Comparison of ENCODE assay signal across 16 cellular contexts in the genomic region with DNA sequence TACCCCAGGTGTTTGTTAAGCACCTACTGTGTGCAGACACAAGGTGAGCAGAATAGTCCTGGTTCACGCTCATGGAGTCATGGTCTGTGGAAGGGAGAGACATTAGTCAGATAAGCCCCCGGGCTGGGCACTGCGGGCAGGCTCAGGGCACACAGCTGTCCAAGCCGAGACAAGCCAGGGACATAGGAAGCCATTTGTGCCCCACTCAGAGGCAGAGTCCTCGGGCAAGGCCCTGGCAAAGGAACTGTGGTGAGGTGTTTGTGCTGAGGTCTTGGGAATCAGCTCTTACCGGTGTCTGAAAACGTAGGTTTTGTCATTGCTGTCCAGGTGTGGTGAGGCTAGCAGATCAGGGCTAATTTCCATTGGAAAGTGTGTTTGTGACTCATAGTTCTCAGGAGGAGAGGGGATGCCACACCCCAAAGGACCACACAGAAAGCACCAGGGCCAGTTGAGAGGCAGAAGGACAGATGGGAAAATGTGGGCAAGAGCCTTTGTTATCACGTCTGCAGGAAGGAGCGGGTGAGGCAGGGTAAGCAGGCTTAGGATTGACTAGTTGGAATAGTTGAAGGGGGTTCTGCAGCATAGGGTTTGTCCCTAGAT. TPM values are rescaled to one million over a fixed set of nuclear protein-coding genes. Genes with fewer than 3 reads are reported as not detected.
DNase-seq lines count a peak whose midpoint lies in the region; TF ChIP-seq lines count a peak whose summit lies in the region.
"Had no signal": no experiment of that assay in that cellular context is flagged by ENCODE, and none has a peak within 500 bp of the region (broad histone marks: within the 10 kb centered on the region; RNA-seq: fewer than 3 reads in every experiment).

No MANE protein-coding gene starts in this region.

- no CpG with 5 or more reads among the region's 9 CpGs for WGBS in neuronal stem cell (ENCODE audit: extremely low coverage in 2 of 2, insufficient read length in 2 of 2, insufficient replicate concordance in 1 of 2), 2 donors
- 87% methylated on average over 7 of the region's 9 CpGs for WGBS in esophagus muscularis mucosa

- H3K36me3 ChIP-seq in PC-9 (ENCODE audit: low read depth) = no peaks in the 10 kb centered on the region
- H3K36me3 ChIP-seq in neuronal stem cell (replicated peaks in 1 of 2; ENCODE audit: control insufficient read depth in 2 of 2, insufficient read depth in 2 of 2, low read length in 2 of 2) = no peaks in the 10 kb centered on the region
- H3K36me3 ChIP-seq in esophagus muscularis mucosa = no peaks in the 10 kb centered on the region
- H3K36me3 ChIP-seq: BE2C, HAP-1 had no signal

- intact Hi-C loops in PC-9 (cut with micrococcal nuclease; ENCODE audit: unreplicated experiment) (no loop called here), esophagus muscularis mucosa (cut with DNase I) (no loop called here)

- H2BK12ac ChIP-seq in neuronal stem cell (ENCODE audit: low read length) = no peak overlapping the region

- peaks cover 3% of the 10 kb centered on the region for H3K79me1 ChIP-seq in neuronal stem cell (ENCODE audit: low read depth, low read length)

- BruUV-seq in PC-9 (replicated peaks; lab: Mats Ljungman, UMichigan) = no TSS peak

- TF ChIP-seq CTCF in PC-9 (conservative IDR thresholded peaks at IDR 0.05) (no peak), epithelial cell of esophagus (IDR thresholded peaks at IDR 0.05; ENCODE audit: insufficient read depth, low read depth, low read length, missing control alignments) (no peak), osteocyte (IDR thresholded peaks at IDR 0.05) (no peak), esophagus muscularis mucosa (IDR thresholded peaks at IDR 0.05) (no peak)

- H3F3A ChIP-seq in PC-9 (ENCODE audit: insufficient read depth, low read depth) = no peaks in the 10 kb centered on the region

- no peaks in the 10 kb centered on the region; the same call in 1 of the 2 replicates for H4K20me1 ChIP-seq in PC-9 (ENCODE audit: insufficient read depth)

- no peaks in the 10 kb centered on the region for H3K4me1 Mint-ChIP-seq in osteocyte (ENCODE audit: unreplicated experiment)

- no peak overlapping the region for H2AK5ac ChIP-seq in neuronal stem cell (ENCODE audit: low read depth, low read length)

- H3K4me3 Mint-ChIP-seq in osteocyte (ENCODE audit: unreplicated experiment) = no peak overlapping the region
- H3K4me3 Mint-ChIP-seq: CD4-positive, alpha-beta T cell had no signal

- H2BK5ac ChIP-seq in neuronal stem cell (ENCODE audit: low read length) = no peak overlapping the region

- H3K4me1 ChIP-seq in PC-9 (replicated peaks; ENCODE audit: insufficient read depth) (no peaks in the 10 kb centered on the region), neuronal stem cell (ENCODE audit: control insufficient read depth in 2 of 2, insufficient read depth in 1 of 2, low read depth in 1 of 2, low read length in 2 of 2) (peaks cover 0 to 3% of the 10 kb centered on the region in 2 donors), esophagus muscularis mucosa (peaks cover 11 to 19% (median 14%) of the 10 kb centered on the region in 4 donors)
- H3K4me1 ChIP-seq: HAP-1 had no signal

- CTCF ChIA-PET in PC-9 (lab: Charles Lee) = no interaction called here

- H3K9me3 ChIP-seq in PC-9 (ENCODE audit: insufficient read depth, low read depth) (no peaks in the 10 kb centered on the region), neuronal stem cell (replicated peaks in 1 of 2; ENCODE audit: control insufficient read depth in 2 of 2, insufficient read depth in 1 of 2, low read depth in 1 of 2, low read length in 2 of 2) (no peaks in the 10 kb centered on the region), esophagus muscularis mucosa (no peaks in the 10 kb centered on the region)
- H3K9me3 ChIP-seq: BE2C, HAP-1 had no signal

- POLR2A ChIA-PET in PC-9 (lab: Charles Lee; ENCODE audit: unreplicated experiment) = no interaction called here

- no peak overlapping the region for H3K27ac Mint-ChIP-seq in osteocyte (ENCODE audit: unreplicated experiment)
- H3K27ac Mint-ChIP-seq: CD4-positive, alpha-beta T cell had no signal

- TF ChIP-seq EP300 in esophagus muscularis mucosa (IDR thresholded peaks at IDR 0.05) = no peak

- H3K79me2 ChIP-seq in PC-9 (ENCODE audit: low read depth) = no peaks in the 10 kb centered on the region

- H3K23ac ChIP-seq in neuronal stem cell (ENCODE audit: low read depth, low read length, poor library complexity) = no peak overlapping the region

- TF ChIP-seq POLR2A in esophagus muscularis mucosa (IDR thresholded peaks at IDR 0.05; ENCODE audit: low read depth) = no peak

- H3K4me3 ChIP-seq in PC-9 (no peak overlapping the region), epithelial cell of esophagus (ENCODE audit: low read length) (no peak overlapping the region), neuronal stem cell (ENCODE audit: low read length in 2 of 2) (no peak overlapping the region), esophagus muscularis mucosa (no peak overlapping the region)
- H3K4me3 ChIP-seq: HAP-1 had no signal

- H3K14ac ChIP-seq in neuronal stem cell (ENCODE audit: low read length) = no peak overlapping the region

- no peaks in the 10 kb centered on the region for H3K9me2 ChIP-seq in PC-9 (ENCODE audit: insufficient read depth)

- H4K8ac ChIP-seq in neuronal stem cell (ENCODE audit: low read depth, low read length) = no peak overlapping the region

- H3K27me3 Mint-ChIP-seq in osteocyte (ENCODE audit: unreplicated experiment) = peaks cover 46% of the 10 kb centered on the region
- H3K27me3 Mint-ChIP-seq: CD4-positive, alpha-beta T cell had no signal

- H2BK120ac ChIP-seq in neuronal stem cell (ENCODE audit: low read depth, low read length) = no peak overlapping the region

- no peak overlapping the region for H3K4ac ChIP-seq in neuronal stem cell (ENCODE audit: low read length)

- H3K4me2 ChIP-seq in PC-9 = no peak overlapping the region
- no peak overlapping the region for H3K4me2 ChIP-seq in neuronal stem cell (ENCODE audit: insufficient read depth, low read length, poor library complexity, severe bottlenecking)

- H4K91ac ChIP-seq in neuronal stem cell (ENCODE audit: low read depth, low read length, poor library complexity) = no peak overlapping the region

- no peak overlapping the region for H3K9ac ChIP-seq in neuronal stem cell (ENCODE audit: low read depth, low read length, poor library complexity)

- peaks cover 29% of the 10 kb centered on the region for H3K27me3 ChIP-seq in PC-9 (ENCODE audit: insufficient read depth, low read depth)
- H3K27me3 ChIP-seq in neuronal stem cell (ENCODE audit: control insufficient read depth in 3 of 3, insufficient read depth in 3 of 3, low read depth in 1 of 3, low read length in 3 of 3) = peaks cover 0 to 36% (median 0%) of the 10 kb centered on the region in 3 experiments
- no peaks in the 10 kb centered on the region for H3K27me3 ChIP-seq in esophagus muscularis mucosa
- H3K27me3 ChIP-seq: BE2C had no signal

- H2AFZ ChIP-seq in PC-9 (no peak overlapping the region), neuronal stem cell (ENCODE audit: low read length) (no peak overlapping the region)

- DNase-seq in DMS53 (lab: John Stamatoyannopoulos, UW) (peak; percentile 50), DMS53 treated with DMSO at 0.1 percent for 48 hours (lab: John Stamatoyannopoulos, UW; ENCODE audit: unreplicated experiment) (no peak), PC-9 (peak; percentile 11 to 38), epithelial cell of esophagus (ENCODE audit: low read depth) (peak; percentile 23), neuronal stem cell (ENCODE audit: low spot score) (no peak), osteocyte (ENCODE audit: extremely low spot score, unreplicated experiment) (no peak), esophagus muscularis mucosa (ENCODE audit: extremely low spot score) (no peak), NCI-H82 treated with DMSO at 0.1 percent for 48 hours (lab: John Stamatoyannopoulos, UW; ENCODE audit: unreplicated experiment) (no peak)
- DNase-seq: BE2C, NCI-H1105, NCI-H2081 treated with DMSO at 0.1 percent for 48 hours, NCI-H446 treated with DMSO at 0.1 percent for 48 hours, SIG-M5 had no signal

- no peak overlapping the region for H3K27ac ChIP-seq in PC-9
- H3K27ac ChIP-seq in neuronal stem cell (replicated peaks; ENCODE audit: low read length) = no peak overlapping the region
- H3K27ac ChIP-seq in esophagus muscularis mucosa (replicated peaks in 1 of 4) = no peak overlapping the region
- H3K27ac ChIP-seq: 22Rv1 had no signal

- no peaks in the 10 kb centered on the region for H3K36me3 Mint-ChIP-seq in osteocyte (ENCODE audit: unreplicated experiment)

- H3K18ac ChIP-seq in neuronal stem cell (ENCODE audit: low read length) = peak overlapping the region; percentile 45

- H3K9me3 Mint-ChIP-seq in osteocyte (ENCODE audit: unreplicated experiment) = no peaks in the 10 kb centered on the region
- H3K9me3 Mint-ChIP-seq: CD4-positive, alpha-beta T cell had no signal

- no peak overlapping the region for H2BK15ac ChIP-seq in neuronal stem cell (ENCODE audit: low read length)

RNA-seq across cellular contexts. Expression of a gene that starts 46.1 kb away (rescaled TPM):
- total RNA-seq in PC-9 (2021) (14.3 and 20.4 TPM in 2 replicates), osteocyte (1.5 and 1.7 TPM in 2 replicates), esophagus muscularis mucosa (10 to 100 TPM; 34.1 to 87.1 (median 60.2) TPM)
- polyA plus RNA-seq in neuronal stem cell (2013, experiment 1 of 2) = 8.1 TPM
- 8.2 TPM for polyA plus RNA-seq in neuronal stem cell (2013, experiment 2 of 2)

Comparison
In these comparisons a context has a peak if more than half of its experiments do, and no peak if none do; other contexts are left out.
1. DNase-seq: peak in DMS53 (single experiment), PC-9 (2 of 2) and epithelial cell of esophagus (single experiment); none in DMS53 treated with DMSO at 0.1 percent for 48 hours (single experiment), neuronal stem cell (single experiment), osteocyte (single experiment), esophagus muscularis mucosa (single experiment) and NCI-H82 treated with DMSO at 0.1 percent for 48 hours (single experiment).